In genomic region chr7:154505362-154505761, GRCh38 we compare ENCODE assay signal across 22 cellular contexts.
DNase-seq lines count a peak whose midpoint lies in the region; ATAC-seq and TF ChIP-seq lines count a peak whose summit lies in the region.
"Had no signal": no experiment of that assay in that cellular context is flagged by ENCODE, and none has a peak within 500 bp of the region (broad histone marks: within the 10 kb centered on the region; RNA-seq: fewer than 3 reads in every experiment).

No MANE protein-coding gene starts in this region.

- no peak overlapping the region for H3K27ac ChIP-seq in thyroid gland
- H3K27ac ChIP-seq: GM23248, SJCRH30 had no signal

- ATAC-seq in HG02798 (IDR thresholded peaks at IDR 0.05; ENCODE audit: poor library complexity, unreplicated experiment), result no peak
- ATAC-seq: T-cell had no signal

- peak; percentile 1 for DNase-seq in KBM-7
- peak; percentile 33 for DNase-seq in NAMALWA (ENCODE audit: low spot score)
- DNase-seq in SIG-M5 (lab: John Stamatoyannopoulos, UW), result peak; percentile 28
- no peak for DNase-seq in thyroid gland
- no peak for DNase-seq in NCI-H146 (lab: John Stamatoyannopoulos, UW)
- no peak for DNase-seq in cardiac septum (ENCODE audit: low spot score)
- DNase-seq: BE2C; CD4-positive, alpha-beta T cell; COR-L47; DMS79; GM23248; H9; HFFc6; NCI-H1105; NCI-H2081; NCI-H2171; NCI-H345; NCI-H524 treated with DMSO at 0.1 percent for 48 hours; NCI-H82; SJCRH30; T-cell had no signal

- H3K36me3 ChIP-seq in thyroid gland, result no peaks in the 10 kb centered on the region
- H3K36me3 ChIP-seq: BE2C, SJCRH30 had no signal

- WGBS in thyroid gland, 2 donors, result 84 to 90% methylated on average over 4 of the region's 4 CpGs

- TF ChIP-seq POLR2A in thyroid gland (IDR thresholded peaks at IDR 0.05), result no peak

- H3K4me1 ChIP-seq in thyroid gland, result no peaks in the 10 kb centered on the region
- H3K4me1 ChIP-seq: SJCRH30 had no signal

- no peaks in the 10 kb centered on the region for H3K27me3 ChIP-seq in thyroid gland
- H3K27me3 ChIP-seq: BE2C, SJCRH30 had no signal

- TF ChIP-seq CTCF in thyroid gland (IDR thresholded peaks at IDR 0.05), result no peak

- in situ Hi-C loops in KBM-7 (cut with MboI; ENCODE audit: low pct_unique_long_range_greater_than_20kb, low sequenced_read_pairs), result no loop called here

- intact Hi-C loops in thyroid gland (cut with DNase I) (no loop called here), cardiac septum (cut with DNase I) (loop anchor here (10.0 kb wide), 1 partner anchor 431 kb away; no protein-coding TSS in a partner anchor)

- no peak overlapping the region for H3K4me3 ChIP-seq in thyroid gland (replicated peaks in 1 of 3)
- H3K4me3 ChIP-seq: GM23248, SJCRH30 had no signal

- H3K9me3 ChIP-seq in thyroid gland, result no peaks in the 10 kb centered on the region
- H3K9me3 ChIP-seq: SJCRH30 had no signal

Comparison
In these comparisons a context has a peak if more than half of its experiments do, and no peak if none do; other contexts are left out.
1. DNase-seq: peak in KBM-7 (single experiment), NAMALWA (single experiment) and SIG-M5 (single experiment); none in thyroid gland (0 of 2), NCI-H146 (single experiment) and cardiac septum (single experiment).